8 cellular contexts compared by ENCODE assay signal in the genomic region with DNA sequence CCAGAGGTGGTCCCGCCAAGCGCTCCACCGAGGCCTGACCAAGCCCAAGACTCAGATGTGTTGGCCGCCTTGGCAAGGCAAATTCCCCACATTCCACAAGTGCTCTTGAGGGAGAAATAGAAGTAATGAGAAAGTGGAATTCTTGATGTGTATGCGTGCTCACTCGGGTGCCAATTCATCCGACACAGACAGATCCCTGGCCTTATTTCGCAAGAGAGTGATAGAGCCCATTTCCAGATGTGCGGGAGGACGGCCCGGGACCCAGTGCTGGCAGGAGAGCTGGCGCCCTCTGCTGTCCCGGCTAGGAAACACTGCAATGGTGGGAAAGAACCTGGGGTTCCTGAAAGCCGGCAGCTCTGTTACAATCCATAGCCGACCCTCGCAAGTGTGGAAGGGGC.
DNase-seq lines count a peak whose midpoint lies in the region; TF ChIP-seq lines count a peak whose summit lies in the region.

No MANE protein-coding gene starts in this region.

- TF ChIP-seq CTCF in Calu3 (IDR thresholded peaks at IDR 0.05; ENCODE audit: unreplicated experiment) (peak; percentile 88), HL-60 (IDR thresholded peaks at IDR 0.05; ENCODE audit: insufficient read depth, low read length) (peak; percentile 96), PC-9 (conservative IDR thresholded peaks at IDR 0.05) (peak; percentile 83), nephron (IDR thresholded peaks at IDR 0.05; ENCODE audit: unreplicated experiment in 3 of 3) (peak; percentile 82 to 87 (median 83))

- H2AFZ ChIP-seq in PC-9: no peak overlapping the region

- H3K36me3 ChIP-seq in PC-9 (ENCODE audit: low read depth): no peaks in the 10 kb centered on the region

- no peaks in the 10 kb centered on the region for H3K9me2 ChIP-seq in PC-9 (ENCODE audit: insufficient read depth)

- no peak overlapping the region for H3K27ac Mint-ChIP-seq in Calu3 (ENCODE audit: unreplicated experiment)
- H3K27ac Mint-ChIP-seq in nephron: peak overlapping the region; percentile 93 to 98 (median 97)

- POLR2A ChIA-PET in PC-9 (lab: Charles Lee; ENCODE audit: unreplicated experiment): interaction anchor here (0.6 kb wide), 1 partner anchor 45 kb away, joined by 11 read pairs; no protein-coding TSS in a partner anchor

- H3K4me1 ChIP-seq in PC-9 (replicated peaks; ENCODE audit: insufficient read depth): peaks cover 26% of the 10 kb centered on the region; the same call in 1 of the 2 replicates

- CTCF ChIA-PET in Calu3 (lab: Charles Lee) (interaction anchor here (0.7 to 2.3 kb wide), 14 partner anchors 10 to 1185 kb away, joined by 3 to 38 read pairs (median 4); no protein-coding TSS in a partner anchor), PC-9 (lab: Charles Lee) (interaction anchor here (0.8 to 2.2 kb wide), 5 partner anchors 9 to 377 kb away, joined by 4 to 18 read pairs (median 4); no protein-coding TSS in a partner anchor)

- H3K4me1 Mint-ChIP-seq in Calu3 (ENCODE audit: low read depth, unreplicated experiment): peaks cover 36% of the 10 kb centered on the region
- H3K4me1 Mint-ChIP-seq in nephron: peaks cover 80% of the 10 kb centered on the region

- H3K79me2 ChIP-seq in PC-9 (ENCODE audit: low read depth): no peaks in the 10 kb centered on the region

- peaks cover 8% of the 10 kb centered on the region; the same call in 1 of the 2 replicates for H3F3A ChIP-seq in PC-9 (ENCODE audit: insufficient read depth, low read depth)

- H3K36me3 Mint-ChIP-seq in Calu3 (ENCODE audit: insufficient read depth, unreplicated experiment) (no peaks in the 10 kb centered on the region), nephron (ENCODE audit: low read depth) (no peaks in the 10 kb centered on the region)

- H3K27me3 Mint-ChIP-seq in Calu3 (ENCODE audit: unreplicated experiment): no peaks in the 10 kb centered on the region
- H3K27me3 Mint-ChIP-seq in nephron (ENCODE audit: low read depth): no peaks in the 10 kb centered on the region

- H3K9me3 Mint-ChIP-seq in Calu3 (ENCODE audit: low read depth, unreplicated experiment) (no peaks in the 10 kb centered on the region), nephron (no peaks in the 10 kb centered on the region)

- BruUV-seq in Calu3 (replicated peaks; lab: Mats Ljungman, UMichigan) (no TSS peak), PC-9 (replicated peaks; lab: Mats Ljungman, UMichigan) (no TSS peak)

- H3K27ac ChIP-seq in HL-60 (replicated peaks): no peak overlapping the region
- H3K27ac ChIP-seq in PC-9: no peak overlapping the region

- H3K4me3 ChIP-seq in HL-60 (replicated peaks; ENCODE audit: insufficient read depth, low read length) (no peak overlapping the region), PC-9 (no peak overlapping the region)

- intact Hi-C loops in Calu3 (cut with micrococcal nuclease; ENCODE audit: unreplicated experiment) (loop anchor here (1.0 to 2.0 kb wide), 3 partner anchors 76 to 378 kb away; a partner anchor contains a TSS), PC-9 (cut with micrococcal nuclease; ENCODE audit: unreplicated experiment) (loop anchor here (1.0 kb wide), 2 partner anchors 47 to 377 kb away; no protein-coding TSS in a partner anchor)

- no peaks in the 10 kb centered on the region for H3K27me3 ChIP-seq in HL-60 (ENCODE audit: insufficient read depth, poor library complexity, severe bottlenecking)
- H3K27me3 ChIP-seq in PC-9 (ENCODE audit: insufficient read depth, low read depth): no peaks in the 10 kb centered on the region

- no peak overlapping the region for H3K4me3 Mint-ChIP-seq in Calu3 (ENCODE audit: low read depth, unreplicated experiment)
- H3K4me3 Mint-ChIP-seq in nephron: peak overlapping the region in 2 of 3 experiments; percentile 24 to 38

- DNase-seq in Calu3 (peak; percentile 89), HL-60 (ENCODE audit: low read depth in 1 of 2, low spot score in 1 of 2) (peak; percentile 64 to 80), PC-9 (peak; percentile 48 to 71), activated T-cell treated with anti-CD3 and anti-CD28 coated beads for 48 hours (ENCODE audit: low read depth) (peak; percentile 68), fibroblast of gingiva (ENCODE audit: low read depth) (peak; percentile 99), COR-L47 (lab: John Stamatoyannopoulos, UW) (no peak)
- peak; percentile 28 to 65 (median 54) for DNase-seq in stimulated activated naive CD4-positive, alpha-beta T cell (lab: John Stamatoyannopoulos, UW)

- no peaks in the 10 kb centered on the region for H3K9me3 ChIP-seq in PC-9 (ENCODE audit: insufficient read depth, low read depth)

- H4K20me1 ChIP-seq in PC-9 (ENCODE audit: insufficient read depth): no peaks in the 10 kb centered on the region

- peak overlapping the region; percentile 43 for H3K4me2 ChIP-seq in PC-9
